1 cellular context compared by ENCODE assay signal in the genomic region with DNA sequence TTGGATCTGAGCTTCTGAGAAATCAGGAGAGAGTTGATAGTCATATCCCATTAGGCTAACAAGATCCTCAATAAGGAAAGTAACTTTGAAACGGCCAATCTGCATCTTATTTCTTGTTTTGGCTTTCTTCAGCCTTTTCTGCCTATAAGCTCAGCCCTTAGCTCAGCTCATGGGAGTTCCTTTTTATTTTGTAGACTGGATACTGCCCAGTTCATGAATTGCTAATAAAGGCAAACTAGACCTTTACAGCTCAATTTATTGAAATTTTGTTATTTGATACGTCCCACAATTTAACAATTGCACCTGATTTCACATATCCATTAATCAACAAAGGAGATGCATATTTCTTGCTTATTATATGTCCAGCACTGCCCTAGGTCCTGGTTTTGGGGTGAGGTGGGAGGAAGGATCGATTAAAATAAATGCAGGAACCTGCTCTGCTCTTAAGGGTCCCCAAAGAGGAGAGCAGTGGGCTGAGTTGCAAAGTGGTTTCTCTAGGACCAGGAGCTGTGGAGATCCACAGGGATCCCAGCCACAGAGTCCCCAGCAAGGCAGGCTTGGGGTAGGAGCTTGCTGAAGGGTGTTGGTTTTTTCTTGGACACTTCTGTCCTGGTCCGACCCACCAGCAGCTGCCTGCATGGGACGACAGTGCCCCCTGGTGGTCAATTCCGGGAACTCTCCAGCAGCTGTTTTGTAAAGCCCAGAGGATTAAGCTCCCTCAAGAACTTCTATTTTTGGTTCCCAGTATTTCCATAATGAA.
TF ChIP-seq lines count a peak whose summit lies in the region.

No MANE protein-coding gene starts in this region.

TF ChIP-seq in K562, 482 proteins besides CTCF, POLR2A, EP300 and RAD21 (continued from another document and continues in another):
- TF ChIP-seq, protein P1, sequence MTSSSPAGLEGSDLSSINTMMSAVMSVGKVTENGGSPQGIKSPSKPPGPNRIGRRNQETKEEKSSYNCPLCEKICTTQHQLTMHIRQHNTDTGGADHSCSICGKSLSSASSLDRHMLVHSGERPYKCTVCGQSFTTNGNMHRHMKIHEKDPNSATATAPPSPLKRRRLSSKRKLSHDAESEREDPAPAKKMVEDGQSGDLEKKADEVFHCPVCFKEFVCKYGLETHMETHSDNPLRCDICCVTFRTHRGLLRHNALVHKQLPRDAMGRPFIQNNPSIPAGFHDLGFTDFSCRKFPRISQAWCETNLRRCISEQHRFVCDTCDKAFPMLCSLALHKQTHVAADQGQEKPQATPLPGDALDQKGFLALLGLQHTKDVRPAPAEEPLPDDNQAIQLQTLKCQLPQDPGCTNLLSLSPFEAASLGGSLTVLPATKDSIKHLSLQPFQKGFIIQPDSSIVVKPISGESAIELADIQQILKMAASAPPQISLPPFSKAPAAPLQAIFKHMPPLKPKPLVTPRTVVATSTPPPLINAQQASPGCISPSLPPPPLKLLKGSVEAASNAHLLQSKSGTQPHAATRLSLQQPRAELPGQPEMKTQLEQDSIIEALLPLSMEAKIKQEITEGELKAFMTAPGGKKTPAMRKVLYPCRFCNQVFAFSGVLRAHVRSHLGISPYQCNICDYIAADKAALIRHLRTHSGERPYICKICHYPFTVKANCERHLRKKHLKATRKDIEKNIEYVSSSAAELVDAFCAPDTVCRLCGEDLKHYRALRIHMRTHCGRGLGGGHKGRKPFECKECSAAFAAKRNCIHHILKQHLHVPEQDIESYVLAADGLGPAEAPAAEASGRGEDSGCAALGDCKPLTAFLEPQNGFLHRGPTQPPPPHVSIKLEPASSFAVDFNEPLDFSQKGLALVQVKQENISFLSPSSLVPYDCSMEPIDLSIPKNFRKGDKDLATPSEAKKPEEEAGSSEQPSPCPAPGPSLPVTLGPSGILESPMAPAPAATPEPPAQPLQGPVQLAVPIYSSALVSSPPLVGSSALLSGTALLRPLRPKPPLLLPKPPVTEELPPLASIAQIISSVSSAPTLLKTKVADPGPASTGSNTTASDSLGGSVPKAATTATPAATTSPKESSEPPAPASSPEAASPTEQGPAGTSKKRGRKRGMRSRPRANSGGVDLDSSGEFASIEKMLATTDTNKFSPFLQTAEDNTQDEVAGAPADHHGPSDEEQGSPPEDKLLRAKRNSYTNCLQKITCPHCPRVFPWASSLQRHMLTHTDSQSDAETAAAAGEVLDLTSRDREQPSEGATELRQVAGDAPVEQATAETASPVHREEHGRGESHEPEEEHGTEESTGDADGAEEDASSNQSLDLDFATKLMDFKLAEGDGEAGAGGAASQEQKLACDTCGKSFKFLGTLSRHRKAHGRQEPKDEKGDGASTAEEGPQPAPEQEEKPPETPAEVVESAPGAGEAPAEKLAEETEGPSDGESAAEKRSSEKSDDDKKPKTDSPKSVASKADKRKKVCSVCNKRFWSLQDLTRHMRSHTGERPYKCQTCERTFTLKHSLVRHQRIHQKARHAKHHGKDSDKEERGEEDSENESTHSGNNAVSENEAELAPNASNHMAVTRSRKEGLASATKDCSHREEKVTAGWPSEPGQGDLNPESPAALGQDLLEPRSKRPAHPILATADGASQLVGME (CRISPR knock-in tag; IDR thresholded peaks at IDR 0.05), result no peak
- TF ChIP-seq EP400 (IDR thresholded peaks at IDR 0.05) (no peak), ZNF778 (CRISPR knock-in tag; IDR thresholded peaks at IDR 0.05) (no peak), NCOA1 (IDR thresholded peaks at IDR 0.05; ENCODE audit: low read depth) (no peak), MIER1 (IDR thresholded peaks at IDR 0.05; ENCODE audit: low read depth) (no peak), ZNF263 (CRISPR knock-in tag; IDR thresholded peaks at IDR 0.05; ENCODE audit: borderline replicate concordance) (no peak), ZEB2 (IDR thresholded peaks at IDR 0.05) (no peak), ZNF316 (IDR thresholded peaks at IDR 0.05) (no peak), CAMTA2 (CRISPR knock-in tag; conservative IDR thresholded peaks at IDR 0.05) (no peak), ELF1 (tag; IDR thresholded peaks at IDR 0.05) (0 out of 2 replicates have a peak, but pooled peaks have one; percentile 19), RBM14 (IDR thresholded peaks at IDR 0.05; ENCODE audit: borderline replicate concordance, insufficient read depth, low read depth, low read length) (no peak), BACH1 (tag; IDR thresholded peaks at IDR 0.05) (no peak), HMG20B (CRISPR knock-in tag; IDR thresholded peaks at IDR 0.05) (no peak), PURB (CRISPR knock-in tag; IDR thresholded peaks at IDR 0.05; ENCODE audit: low read depth) (no peak), ZNF444 (CRISPR knock-in tag; IDR thresholded peaks at IDR 0.05) (0 out of 2 replicates have a peak, but pooled peaks have one; percentile 48), ETV1 (tag; conservative IDR thresholded peaks at IDR 0.05; ENCODE audit: low read depth) (no peak), ZNF764 (CRISPR knock-in tag; IDR thresholded peaks at IDR 0.05; ENCODE audit: low read depth) (no peak), TAF9B (IDR thresholded peaks at IDR 0.05; ENCODE audit: partially characterized antibody) (no peak), CBX5 (IDR thresholded peaks at IDR 0.05; ENCODE audit: borderline replicate concordance, low read depth) (no peak), ETV6 (IDR thresholded peaks at IDR 0.05; ENCODE audit: borderline replicate concordance in 1 of 2, low read depth in 2 of 2, low read length in 1 of 2) (no peak), ETV6 (CRISPR knock-in tag; IDR thresholded peaks at IDR 0.05; ENCODE audit: borderline replicate concordance) (no peak), SIX5 (IDR thresholded peaks at IDR 0.05; ENCODE audit: borderline replicate concordance in 1 of 2, insufficient read depth in 1 of 2, low read depth in 1 of 2, low read length in 2 of 2) (no peak), STAT5B (CRISPR knock-in tag; IDR thresholded peaks at IDR 0.05) (no peak), SMARCB1 (IDR thresholded peaks at IDR 0.05; ENCODE audit: insufficient read length, low read depth) (no peak), ZNF311 (CRISPR knock-in tag; IDR thresholded peaks at IDR 0.05) (no peak), ZNF282 (CRISPR knock-in tag; IDR thresholded peaks at IDR 0.05) (no peak), BDP1 (IDR thresholded peaks at IDR 0.05; ENCODE audit: insufficient read depth, insufficient read length) (no peak), LCOR (CRISPR knock-in tag; IDR thresholded peaks at IDR 0.05) (0 out of 2 replicates have a peak, but pooled peaks have one; percentile 60), GTF2A2 (tag; IDR thresholded peaks at IDR 0.05) (no peak), RCOR1 (IDR thresholded peaks at IDR 0.05; ENCODE audit: borderline replicate concordance in 1 of 2, low read depth in 2 of 2, low read length in 2 of 2) (peak in 1 of 2 experiments; percentile 60; a peak in 1 of 4 replicates), HSF4 (CRISPR knock-in tag; IDR thresholded peaks at IDR 0.05; ENCODE audit: borderline replicate concordance) (no peak), MBD2 (IDR thresholded peaks at IDR 0.05; ENCODE audit: borderline replicate concordance, low read depth) (no peak)
- TF ChIP-seq, protein P2, sequence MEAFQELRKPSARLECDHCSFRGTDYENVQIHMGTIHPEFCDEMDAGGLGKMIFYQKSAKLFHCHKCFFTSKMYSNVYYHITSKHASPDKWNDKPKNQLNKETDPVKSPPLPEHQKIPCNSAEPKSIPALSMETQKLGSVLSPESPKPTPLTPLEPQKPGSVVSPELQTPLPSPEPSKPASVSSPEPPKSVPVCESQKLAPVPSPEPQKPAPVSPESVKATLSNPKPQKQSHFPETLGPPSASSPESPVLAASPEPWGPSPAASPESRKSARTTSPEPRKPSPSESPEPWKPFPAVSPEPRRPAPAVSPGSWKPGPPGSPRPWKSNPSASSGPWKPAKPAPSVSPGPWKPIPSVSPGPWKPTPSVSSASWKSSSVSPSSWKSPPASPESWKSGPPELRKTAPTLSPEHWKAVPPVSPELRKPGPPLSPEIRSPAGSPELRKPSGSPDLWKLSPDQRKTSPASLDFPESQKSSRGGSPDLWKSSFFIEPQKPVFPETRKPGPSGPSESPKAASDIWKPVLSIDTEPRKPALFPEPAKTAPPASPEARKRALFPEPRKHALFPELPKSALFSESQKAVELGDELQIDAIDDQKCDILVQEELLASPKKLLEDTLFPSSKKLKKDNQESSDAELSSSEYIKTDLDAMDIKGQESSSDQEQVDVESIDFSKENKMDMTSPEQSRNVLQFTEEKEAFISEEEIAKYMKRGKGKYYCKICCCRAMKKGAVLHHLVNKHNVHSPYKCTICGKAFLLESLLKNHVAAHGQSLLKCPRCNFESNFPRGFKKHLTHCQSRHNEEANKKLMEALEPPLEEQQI (IDR thresholded peaks at IDR 0.05), result no peak
- TF ChIP-seq, protein P3, sequence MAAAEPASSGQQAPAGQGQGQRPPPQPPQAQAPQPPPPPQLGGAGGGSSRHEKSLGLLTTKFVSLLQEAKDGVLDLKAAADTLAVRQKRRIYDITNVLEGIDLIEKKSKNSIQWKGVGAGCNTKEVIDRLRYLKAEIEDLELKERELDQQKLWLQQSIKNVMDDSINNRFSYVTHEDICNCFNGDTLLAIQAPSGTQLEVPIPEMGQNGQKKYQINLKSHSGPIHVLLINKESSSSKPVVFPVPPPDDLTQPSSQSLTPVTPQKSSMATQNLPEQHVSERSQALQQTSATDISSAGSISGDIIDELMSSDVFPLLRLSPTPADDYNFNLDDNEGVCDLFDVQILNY (CRISPR knock-in tag; IDR thresholded peaks at IDR 0.05), result no peak
- TF ChIP-seq, protein P4, sequence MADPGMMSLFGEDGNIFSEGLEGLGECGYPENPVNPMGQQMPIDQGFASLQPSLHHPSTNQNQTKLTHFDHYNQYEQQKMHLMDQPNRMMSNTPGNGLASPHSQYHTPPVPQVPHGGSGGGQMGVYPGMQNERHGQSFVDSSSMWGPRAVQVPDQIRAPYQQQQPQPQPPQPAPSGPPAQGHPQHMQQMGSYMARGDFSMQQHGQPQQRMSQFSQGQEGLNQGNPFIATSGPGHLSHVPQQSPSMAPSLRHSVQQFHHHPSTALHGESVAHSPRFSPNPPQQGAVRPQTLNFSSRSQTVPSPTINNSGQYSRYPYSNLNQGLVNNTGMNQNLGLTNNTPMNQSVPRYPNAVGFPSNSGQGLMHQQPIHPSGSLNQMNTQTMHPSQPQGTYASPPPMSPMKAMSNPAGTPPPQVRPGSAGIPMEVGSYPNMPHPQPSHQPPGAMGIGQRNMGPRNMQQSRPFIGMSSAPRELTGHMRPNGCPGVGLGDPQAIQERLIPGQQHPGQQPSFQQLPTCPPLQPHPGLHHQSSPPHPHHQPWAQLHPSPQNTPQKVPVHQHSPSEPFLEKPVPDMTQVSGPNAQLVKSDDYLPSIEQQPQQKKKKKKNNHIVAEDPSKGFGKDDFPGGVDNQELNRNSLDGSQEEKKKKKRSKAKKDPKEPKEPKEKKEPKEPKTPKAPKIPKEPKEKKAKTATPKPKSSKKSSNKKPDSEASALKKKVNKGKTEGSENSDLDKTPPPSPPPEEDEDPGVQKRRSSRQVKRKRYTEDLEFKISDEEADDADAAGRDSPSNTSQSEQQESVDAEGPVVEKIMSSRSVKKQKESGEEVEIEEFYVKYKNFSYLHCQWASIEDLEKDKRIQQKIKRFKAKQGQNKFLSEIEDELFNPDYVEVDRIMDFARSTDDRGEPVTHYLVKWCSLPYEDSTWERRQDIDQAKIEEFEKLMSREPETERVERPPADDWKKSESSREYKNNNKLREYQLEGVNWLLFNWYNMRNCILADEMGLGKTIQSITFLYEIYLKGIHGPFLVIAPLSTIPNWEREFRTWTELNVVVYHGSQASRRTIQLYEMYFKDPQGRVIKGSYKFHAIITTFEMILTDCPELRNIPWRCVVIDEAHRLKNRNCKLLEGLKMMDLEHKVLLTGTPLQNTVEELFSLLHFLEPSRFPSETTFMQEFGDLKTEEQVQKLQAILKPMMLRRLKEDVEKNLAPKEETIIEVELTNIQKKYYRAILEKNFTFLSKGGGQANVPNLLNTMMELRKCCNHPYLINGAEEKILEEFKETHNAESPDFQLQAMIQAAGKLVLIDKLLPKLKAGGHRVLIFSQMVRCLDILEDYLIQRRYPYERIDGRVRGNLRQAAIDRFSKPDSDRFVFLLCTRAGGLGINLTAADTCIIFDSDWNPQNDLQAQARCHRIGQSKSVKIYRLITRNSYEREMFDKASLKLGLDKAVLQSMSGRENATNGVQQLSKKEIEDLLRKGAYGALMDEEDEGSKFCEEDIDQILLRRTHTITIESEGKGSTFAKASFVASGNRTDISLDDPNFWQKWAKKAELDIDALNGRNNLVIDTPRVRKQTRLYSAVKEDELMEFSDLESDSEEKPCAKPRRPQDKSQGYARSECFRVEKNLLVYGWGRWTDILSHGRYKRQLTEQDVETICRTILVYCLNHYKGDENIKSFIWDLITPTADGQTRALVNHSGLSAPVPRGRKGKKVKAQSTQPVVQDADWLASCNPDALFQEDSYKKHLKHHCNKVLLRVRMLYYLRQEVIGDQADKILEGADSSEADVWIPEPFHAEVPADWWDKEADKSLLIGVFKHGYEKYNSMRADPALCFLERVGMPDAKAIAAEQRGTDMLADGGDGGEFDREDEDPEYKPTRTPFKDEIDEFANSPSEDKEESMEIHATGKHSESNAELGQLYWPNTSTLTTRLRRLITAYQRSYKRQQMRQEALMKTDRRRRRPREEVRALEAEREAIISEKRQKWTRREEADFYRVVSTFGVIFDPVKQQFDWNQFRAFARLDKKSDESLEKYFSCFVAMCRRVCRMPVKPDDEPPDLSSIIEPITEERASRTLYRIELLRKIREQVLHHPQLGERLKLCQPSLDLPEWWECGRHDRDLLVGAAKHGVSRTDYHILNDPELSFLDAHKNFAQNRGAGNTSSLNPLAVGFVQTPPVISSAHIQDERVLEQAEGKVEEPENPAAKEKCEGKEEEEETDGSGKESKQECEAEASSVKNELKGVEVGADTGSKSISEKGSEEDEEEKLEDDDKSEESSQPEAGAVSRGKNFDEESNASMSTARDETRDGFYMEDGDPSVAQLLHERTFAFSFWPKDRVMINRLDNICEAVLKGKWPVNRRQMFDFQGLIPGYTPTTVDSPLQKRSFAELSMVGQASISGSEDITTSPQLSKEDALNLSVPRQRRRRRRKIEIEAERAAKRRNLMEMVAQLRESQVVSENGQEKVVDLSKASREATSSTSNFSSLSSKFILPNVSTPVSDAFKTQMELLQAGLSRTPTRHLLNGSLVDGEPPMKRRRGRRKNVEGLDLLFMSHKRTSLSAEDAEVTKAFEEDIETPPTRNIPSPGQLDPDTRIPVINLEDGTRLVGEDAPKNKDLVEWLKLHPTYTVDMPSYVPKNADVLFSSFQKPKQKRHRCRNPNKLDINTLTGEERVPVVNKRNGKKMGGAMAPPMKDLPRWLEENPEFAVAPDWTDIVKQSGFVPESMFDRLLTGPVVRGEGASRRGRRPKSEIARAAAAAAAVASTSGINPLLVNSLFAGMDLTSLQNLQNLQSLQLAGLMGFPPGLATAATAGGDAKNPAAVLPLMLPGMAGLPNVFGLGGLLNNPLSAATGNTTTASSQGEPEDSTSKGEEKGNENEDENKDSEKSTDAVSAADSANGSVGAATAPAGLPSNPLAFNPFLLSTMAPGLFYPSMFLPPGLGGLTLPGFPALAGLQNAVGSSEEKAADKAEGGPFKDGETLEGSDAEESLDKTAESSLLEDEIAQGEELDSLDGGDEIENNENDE (IDR thresholded peaks at IDR 0.05; ENCODE audit: low read depth, low read length), result no peak
